21 cellular contexts compared by ENCODE assay signal in the genomic region with DNA sequence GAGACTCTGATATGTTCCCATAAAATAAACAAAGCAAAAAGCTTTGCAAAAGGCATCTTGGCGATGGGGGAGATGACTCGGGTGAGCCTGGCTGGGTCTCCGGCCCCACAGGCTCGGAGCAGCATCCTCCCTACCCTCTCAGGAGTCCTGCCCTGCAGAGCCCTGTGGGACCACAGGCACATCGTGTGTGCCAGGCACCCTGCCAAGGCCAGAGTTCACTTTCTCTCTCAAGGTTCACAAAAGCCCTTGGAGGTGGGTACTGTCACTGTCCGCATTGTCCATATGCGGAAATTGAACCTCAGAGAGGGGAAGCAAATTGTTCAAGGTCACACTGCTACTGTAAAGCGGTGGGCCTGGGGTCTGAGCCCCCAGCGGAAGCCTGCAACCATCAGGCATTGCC. TPM values are rescaled to one million over a fixed set of nuclear protein-coding genes. Genes with fewer than 3 reads are reported as not detected.
"Had no signal": no experiment of that assay in that cellular context is flagged by ENCODE, and none has a peak within 500 bp of the region (broad histone marks: within the 10 kb centered on the region; RNA-seq: fewer than 3 reads in every experiment).

No MANE protein-coding gene starts in this region.

- H3K9me3 ChIP-seq: Peyer's patch had no signal

- H3K27me3 ChIP-seq: Peyer's patch had no signal

- DNase-seq: activated CD4-positive, alpha-beta memory T cell treated with anti-CD3 and anti-CD28 coated beads for 36 hours; activated CD4-positive, alpha-beta T cell treated with anti-CD3 and anti-CD28 coated beads, Interleukin-2, amount 10 ng/mL, durations not matched to agents 7 days and 5 days; activated CD4-positive, CD25-positive, alpha-beta regulatory T cell treated with anti-CD3 and anti-CD28 coated beads, Interleukin-2, amount 50 U/mL, for 72 hours; activated CD8-positive, alpha-beta memory T cell treated with anti-CD3 and anti-CD28 coated beads for 24 hours; activated effector memory CD4-positive, alpha-beta T cell treated with anti-CD3 and anti-CD28 coated beads, Interleukin-2, amount 50 U/mL, for 16 hours; activated naive CD4-positive, alpha-beta T cell treated with anti-CD3 and anti-CD28 coated beads for 36 hours; activated T-cell treated with anti-CD3 and anti-CD28 coated beads, Interleukin-2, amount 50 U/mL, for 4 hours; KG1; NCI-H1417; NCI-H2029 treated with DMSO at 0.1 percent for 48 hours; NCI-H345; NCI-H510A; NCI-H526 treated with DMSO at 0.1 percent for 48 hours; NK-92 treated with Interleukin-12 subunit alpha and Interleukin-12 subunit beta, amount 100 ng/mL, for 24 hours; Peyer's patch; SIG-M5; T-helper 17 cell; T-helper 9 cell had no signal

- ATAC-seq: activated T-cell treated with anti-CD3 and anti-CD28 coated beads, Interleukin-2, amount 50 U/mL, for 4 hours; T-helper 17 cell; WTC11 had no signal

- H3K27ac ChIP-seq: Peyer's patch had no signal

- H3K4me1 ChIP-seq: Peyer's patch had no signal

- FAIRE-seq: astrocyte had no signal

- H3K4me3 ChIP-seq: Peyer's patch had no signal

RNA-seq across cellular contexts. Expression of a gene that starts 48.5 kb away (rescaled TPM):
- polyA plus RNA-seq: IgD-negative memory B cell had no signal
